Comparison of ENCODE assay signal across 14 cellular contexts in the genomic region with DNA sequence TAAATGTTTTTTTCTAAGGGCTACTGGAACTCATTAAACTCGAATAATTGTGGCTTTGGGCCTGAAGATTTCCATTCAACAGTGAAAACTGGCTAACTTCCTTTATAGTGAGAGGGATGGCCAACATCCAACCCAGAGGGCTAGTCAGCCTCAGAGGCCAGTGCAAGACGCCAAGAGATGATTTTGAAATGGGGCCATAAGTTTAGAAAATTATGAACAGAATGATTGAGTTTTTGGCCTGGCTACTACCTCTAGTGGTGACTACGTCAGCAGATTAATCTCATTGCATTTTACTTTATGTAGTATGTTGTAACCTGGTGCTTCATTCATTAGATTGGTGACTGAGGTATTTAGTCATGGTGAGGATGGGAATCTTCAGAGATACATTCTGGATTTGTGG. TPM values are rescaled to one million over a fixed set of nuclear protein-coding genes. Genes with fewer than 3 reads are reported as not detected.
DNase-seq lines count a peak whose midpoint lies in the region; ATAC-seq and TF ChIP-seq lines count a peak whose summit lies in the region.
"Had no signal": no experiment of that assay in that cellular context is flagged by ENCODE, and none has a peak within 500 bp of the region (broad histone marks: within the 10 kb centered on the region; RNA-seq: fewer than 3 reads in every experiment).

No MANE protein-coding gene starts in this region.

- H3K9me3 ChIP-seq in OCI-LY7 (ENCODE audit: low read length) (no peaks in the 10 kb centered on the region), BE2C (no peaks in the 10 kb centered on the region; the same call in 1 of the 2 replicates)
- no peaks in the 10 kb centered on the region for H3K9me3 ChIP-seq in naive thymus-derived CD4-positive, alpha-beta T cell (ENCODE audit: control insufficient read depth in 2 of 3, low read length in 3 of 3)
- H3K9me3 ChIP-seq: tibial nerve had no signal

- no peaks in the 10 kb centered on the region for H3K9me2 ChIP-seq in OCI-LY7 (ENCODE audit: insufficient read depth, low read length)

- peak overlapping the region; percentile 6 for H3K27ac Mint-ChIP-seq in chondrocyte (ENCODE audit: unreplicated experiment)
- H3K27ac Mint-ChIP-seq in naive thymus-derived CD4-positive, alpha-beta T cell: peak overlapping the region in 6 of 9 donors; percentile 7 to 72 (median 42)
- H3K27ac Mint-ChIP-seq: activated T-helper 2 cell treated with anti-CD3 and anti-CD28 coated beads, Interferon-gamma antibody, Interleukin-2, Interleukin-4, amounts not matched to agents 10 μg/mL and 5 μg/mL and 100 μg/mL, durations not matched to agents 14 hours and 24 hours and 36 hours had no signal

- no peaks in the 10 kb centered on the region for H3K27me3 ChIP-seq in BJ (ENCODE audit: control insufficient read depth, insufficient read depth, low read length)
- H3K27me3 ChIP-seq in naive thymus-derived CD4-positive, alpha-beta T cell (ENCODE audit: control insufficient read depth in 2 of 2, insufficient read depth in 2 of 2, low read length in 2 of 2): no peaks in the 10 kb centered on the region
- H3K27me3 ChIP-seq in BE2C: no peaks in the 10 kb centered on the region
- H3K27me3 ChIP-seq: tibial nerve had no signal

- TF ChIP-seq CTCF in BJ (IDR thresholded peaks at IDR 0.05; ENCODE audit: insufficient read depth, low read depth, low read length) (0 out of 2 replicates have a peak, but pooled peaks have one; percentile 11), OCI-LY7 (conservative IDR thresholded peaks at IDR 0.05; ENCODE audit: low read length) (0 out of 2 replicates have a peak, but pooled peaks have one; percentile 20), chondrocyte (IDR thresholded peaks at IDR 0.05) (peak; percentile 13), BE2C (IDR thresholded peaks at IDR 0.05; ENCODE audit: low read depth, low read length) (no peak; the same call in 1 of the 2 replicates)

- no peaks in the 10 kb centered on the region for H3K27me3 Mint-ChIP-seq in chondrocyte (ENCODE audit: low read depth)
- H3K27me3 Mint-ChIP-seq in naive thymus-derived CD4-positive, alpha-beta T cell: no peaks in the 10 kb centered on the region

- DNase-seq in BJ (ENCODE audit: low read depth): peak; percentile 77
- no peak for DNase-seq in OCI-LY7 (ENCODE audit: low spot score)
- DNase-seq in chondrocyte (ENCODE audit: low spot score): no peak
- no peak for DNase-seq in naive thymus-derived CD4-positive, alpha-beta T cell
- DNase-seq in SW480 (ENCODE audit: low spot score): no peak
- no peak for DNase-seq in BE2C
- DNase-seq: DMS79, NCI-H1417, occipital lobe had no signal

- peaks cover 56% of the 10 kb centered on the region for H3K4me1 Mint-ChIP-seq in chondrocyte (ENCODE audit: low read depth)
- peaks cover 26 to 73% (median 56%) of the 10 kb centered on the region in 7 donors for H3K4me1 Mint-ChIP-seq in naive thymus-derived CD4-positive, alpha-beta T cell

- H3K79me2 ChIP-seq in OCI-LY7 (ENCODE audit: insufficient read depth, low read depth, low read length): peaks cover 30% of the 10 kb centered on the region; the same call in 1 of the 2 replicates

- no peak overlapping the region for H3K27ac ChIP-seq in OCI-LY7 (ENCODE audit: low read depth, low read length, poor library complexity, severe bottlenecking)
- no peak overlapping the region for H3K27ac ChIP-seq in naive thymus-derived CD4-positive, alpha-beta T cell (ENCODE audit: low read depth, low read length)

- peaks cover 15% of the 10 kb centered on the region for H3K4me1 ChIP-seq in OCI-LY7 (ENCODE audit: insufficient read depth, low read length, poor library complexity, severe bottlenecking)
- H3K4me1 ChIP-seq in naive thymus-derived CD4-positive, alpha-beta T cell (ENCODE audit: control insufficient read depth in 2 of 2, insufficient read depth in 2 of 2, low read length in 2 of 2): peaks cover 0 to 1% of the 10 kb centered on the region in 2 donors
- no peaks in the 10 kb centered on the region for H3K4me1 ChIP-seq in BE2C

- H2AFZ ChIP-seq in OCI-LY7 (ENCODE audit: low read length): no peak overlapping the region

- H3K4me3 Mint-ChIP-seq in chondrocyte (ENCODE audit: unreplicated experiment): no peak overlapping the region
- H3K4me3 Mint-ChIP-seq in naive thymus-derived CD4-positive, alpha-beta T cell: no peak overlapping the region

- no peak overlapping the region for H3K4me2 ChIP-seq in OCI-LY7 (ENCODE audit: low read length)

- intact Hi-C loops in OCI-LY7 (cut with micrococcal nuclease; ENCODE audit: unreplicated experiment): loop anchor here (10.0 kb wide), 1 partner anchor 75 kb away; no protein-coding TSS in a partner anchor
- intact Hi-C loops in naive thymus-derived CD4-positive, alpha-beta T cell (cut with micrococcal nuclease): no loop called here

- no peaks in the 10 kb centered on the region for H3K9me3 Mint-ChIP-seq in chondrocyte (ENCODE audit: low read depth)
- peaks cover 0 to 1% (median 0%) of the 10 kb centered on the region in 11 donors for H3K9me3 Mint-ChIP-seq in naive thymus-derived CD4-positive, alpha-beta T cell
- H3K9me3 Mint-ChIP-seq: activated T-helper 2 cell treated with anti-CD3 and anti-CD28 coated beads, Interferon-gamma antibody, Interleukin-2, Interleukin-4, amounts not matched to agents 10 μg/mL and 5 μg/mL and 100 μg/mL, durations not matched to agents 14 hours and 24 hours and 36 hours had no signal

- H3K4me3 ChIP-seq in BJ (ENCODE audit: low read depth, low read length): no peak overlapping the region
- no peak overlapping the region for H3K4me3 ChIP-seq in OCI-LY7 (ENCODE audit: low read depth, low read length, poor library complexity, severe bottlenecking)
- H3K4me3 ChIP-seq in naive thymus-derived CD4-positive, alpha-beta T cell (ENCODE audit: low read length): no peak overlapping the region
- H3K4me3 ChIP-seq in BE2C (ENCODE audit: low read depth, low read length): no peak overlapping the region
- H3K4me3 ChIP-seq: tibial nerve had no signal

- POLR2A ChIA-PET in BJ (lab: Charles Lee) (no interaction called here), OCI-LY7 (lab: Charles Lee) (no interaction called here)
- POLR2A ChIA-PET in naive thymus-derived CD4-positive, alpha-beta T cell (lab: Charles Lee): interaction anchor here (0.5 kb wide), 1 partner anchor 369 kb away, joined by 3 read pairs; no protein-coding TSS in a partner anchor

- H3K36me3 Mint-ChIP-seq in chondrocyte (ENCODE audit: low read depth): peaks cover 15% of the 10 kb centered on the region
- peaks cover 5 to 49% (median 22%) of the 10 kb centered on the region in 5 donors for H3K36me3 Mint-ChIP-seq in naive thymus-derived CD4-positive, alpha-beta T cell

- CTCF ChIA-PET in BJ (lab: Yijun Ruan, JAX) (interaction anchor here (2.2 kb wide), 1 partner anchor 17 kb away, joined by 9 read pairs; no protein-coding TSS in a partner anchor), OCI-LY7 (lab: Charles Lee; ENCODE audit: unreplicated experiment) (no interaction called here)
- CTCF ChIA-PET in naive thymus-derived CD4-positive, alpha-beta T cell (lab: Charles Lee): no interaction called here

- BruUV-seq in OCI-LY7 (replicated peaks; lab: Mats Ljungman, UMichigan): no TSS peak

- H3K36me3 ChIP-seq in BJ (ENCODE audit: control insufficient read depth, insufficient read depth, low read length) (peaks cover 10% of the 10 kb centered on the region), OCI-LY7 (ENCODE audit: insufficient read depth, low read length) (peaks cover 89% of the 10 kb centered on the region), BE2C (peaks cover 63% of the 10 kb centered on the region)
- H3K36me3 ChIP-seq in naive thymus-derived CD4-positive, alpha-beta T cell (ENCODE audit: control insufficient read depth in 2 of 3, insufficient read depth in 3 of 3, low read length in 3 of 3): peaks cover 0 to 50% (median 10%) of the 10 kb centered on the region in 3 experiments

- no peaks in the 10 kb centered on the region; the same call in 1 of the 2 replicates for H4K20me1 ChIP-seq in OCI-LY7 (ENCODE audit: insufficient read depth, low read length)

- ATAC-seq in naive thymus-derived CD4-positive, alpha-beta T cell: no peak
- ATAC-seq in GM21528 (IDR thresholded peaks at IDR 0.05; ENCODE audit: low FRiP score, unreplicated experiment) (no peak), HG03439 (IDR thresholded peaks at IDR 0.05; ENCODE audit: unreplicated experiment) (no peak)
- ATAC-seq: HCT116 had no signal

RNA-seq across cellular contexts. Expression of a gene that starts 28.4 kb away (rescaled TPM):
- 11.9 and 22.9 TPM in 2 replicates for polyA plus RNA-seq in BJ (2011; rRNA removed)
- polyA minus RNA-seq in BJ (2011; rRNA and poly(A)+ RNA removed): 21.8 and 28.1 TPM in 2 replicates
- 50.9 and 51.5 TPM in 2 replicates for total RNA-seq in OCI-LY7 (2014; rRNA removed; shearing (Covaris generic))
- total RNA-seq in OCI-LY7 (2022): 71.5 and 77.9 TPM in 2 replicates
- 82.5 to 84.3 TPM (median 83.0 TPM) in 3 replicates for total RNA-seq in chondrocyte
- 100 to 1,000 TPM in 2 of 5 experiments, 10 to 100 TPM in 3; 69.6 to 136 (median 87.3) TPM for total RNA-seq in naive thymus-derived CD4-positive, alpha-beta T cell
- polyA plus RNA-seq in naive thymus-derived CD4-positive, alpha-beta T cell: 10 to 100 TPM; 11.4 to 17.5 TPM
- 34.2 TPM for polyA plus RNA-seq in BE2C (2012; ENCODE audit: insufficient read depth, insufficient read length, low read depth)
